In genomic region chr7:100577103-100577502, GRCh38 we compare ENCODE assay signal across 35 cellular contexts. TPM values are rescaled to one million over a fixed set of nuclear protein-coding genes. Genes with fewer than 3 reads are reported as not detected.
"Had no signal": no experiment of that assay in that cellular context is flagged by ENCODE, and none has a peak within 500 bp of the region (broad histone marks: within the 10 kb centered on the region; RNA-seq: fewer than 3 reads in every experiment).

No MANE protein-coding gene starts in this region.

- H3K27me3 Mint-ChIP-seq: activated CD4-positive, alpha-beta memory T cell treated with anti-CD3 and anti-CD28 coated beads, Interleukin-2, amount 10 ng/mL, durations not matched to agents 7 days and 5 days; activated CD8-positive, alpha-beta memory T cell treated with anti-CD3 and anti-CD28 coated beads, Interleukin-2, amount 10 ng/mL, durations not matched to agents 7 days and 5 days; activated naive CD4-positive, alpha-beta T cell treated with anti-CD3 and anti-CD28 coated beads, Interleukin-2, amount 10 ng/mL, durations not matched to agents 7 days and 5 days; activated naive CD8-positive, alpha-beta T cell; activated naive CD8-positive, alpha-beta T cell treated with anti-CD3 and anti-CD28 coated beads, Interleukin-2, amount 50 U/mL, for 24 hours; activated T-cell treated with anti-CD3 and anti-CD28 coated beads, Interleukin-2, amount 50 U/mL, for 24 hours; IgD-negative memory B cell had no signal

- H3K4me3 ChIP-seq: MG63, Peyer's patch had no signal

- H3K27ac ChIP-seq: Peyer's patch, VCaP had no signal

- DNase-seq: activated CD4-positive, alpha-beta memory T cell treated with anti-CD3 and anti-CD28 coated beads, Interleukin-2, amount 10 ng/mL, durations not matched to agents 7 days and 5 days; activated CD4-positive, alpha-beta T cell treated with anti-CD3 and anti-CD28 coated beads for 1 hour; activated CD4-positive, alpha-beta T cell treated with anti-CD3 and anti-CD28 coated beads for 48 hours; activated CD4-positive, CD25-positive, alpha-beta regulatory T cell; activated CD8-positive, alpha-beta memory T cell treated with anti-CD3 and anti-CD28 coated beads for 24 hours; activated CD8-positive, alpha-beta memory T cell treated with anti-CD3 and anti-CD28 coated beads, Interleukin-2, amount 10 ng/mL, durations not matched to agents 7 days and 5 days; activated naive CD4-positive, alpha-beta T cell treated with anti-CD3 and anti-CD28 coated beads, Interleukin-2, amount 10 ng/mL, durations not matched to agents 7 days and 5 days; activated naive CD8-positive, alpha-beta T cell treated with anti-CD3 and anti-CD28 coated beads, Interleukin-2, amount 50 U/mL, for 24 hours; activated T-cell treated with anti-CD3 and anti-CD28 coated beads, Interleukin-2, amount 50 U/mL, for 24 hours; anterior cingulate cortex; caudate nucleus; cerebellar nuclear complex; Kasumi-1; KG1; MG63; NCI-H1048; NCI-H1436 treated with DMSO at 0.1 percent for 48 hours; NCI-H1694 treated with DMSO at 0.1 percent for 48 hours; NCI-H2029; NCI-H345; NCI-H524 treated with DMSO at 0.1 percent for 48 hours; NK-92 treated with Interleukin-12 subunit alpha and Interleukin-12 subunit beta, amount 100 ng/mL, for 24 hours; PC-3; Peyer's patch; RPMI8226 had no signal

- H3K9me3 ChIP-seq: MG63, Peyer's patch had no signal

- H3K9me3 Mint-ChIP-seq: activated CD4-positive, alpha-beta memory T cell treated with anti-CD3 and anti-CD28 coated beads, Interleukin-2, amount 10 ng/mL, durations not matched to agents 7 days and 5 days; activated naive CD4-positive, alpha-beta T cell treated with anti-CD3 and anti-CD28 coated beads, Interleukin-2, amount 10 ng/mL, durations not matched to agents 7 days and 5 days; activated naive CD8-positive, alpha-beta T cell treated with anti-CD3 and anti-CD28 coated beads, Interleukin-2, amount 50 U/mL, for 24 hours; activated T-cell treated with anti-CD3 and anti-CD28 coated beads, Interleukin-2, amount 50 U/mL, for 24 hours; activated T-helper 2 cell treated with anti-CD3 and anti-CD28 coated beads, Interferon-gamma antibody, Interleukin-2, Interleukin-4, amounts not matched to agents 10 μg/mL and 5 μg/mL and 100 μg/mL, durations not matched to agents 14 hours and 24 hours and 36 hours; brain; IgD-negative memory B cell; T-helper 1 cell treated with Interleukin-12 subunit alpha and Interleukin-12 subunit beta and Interleukin-4 antibody, amounts not matched to agents 30 μg/mL and 1 μg/mL, for 36 hours; T-helper 2 cell treated with Interferon-gamma antibody and Interleukin-4, amounts not matched to agents 5 μg/mL and 100 μg/mL, for 36 hours had no signal

- H3K27me3 ChIP-seq: MG63, Peyer's patch had no signal

- H3K4me3 Mint-ChIP-seq: activated CD4-positive, alpha-beta memory T cell treated with anti-CD3 and anti-CD28 coated beads, Interleukin-2, amount 10 ng/mL, durations not matched to agents 7 days and 5 days; activated CD8-positive, alpha-beta memory T cell treated with anti-CD3 and anti-CD28 coated beads, Interleukin-2, amount 10 ng/mL, durations not matched to agents 7 days and 5 days; activated naive CD4-positive, alpha-beta T cell treated with anti-CD3 and anti-CD28 coated beads, Interleukin-2, amount 10 ng/mL, durations not matched to agents 7 days and 5 days; activated naive CD8-positive, alpha-beta T cell; activated naive CD8-positive, alpha-beta T cell treated with anti-CD3 and anti-CD28 coated beads, Interleukin-2, amount 50 U/mL, for 24 hours; activated T-cell treated with anti-CD3 and anti-CD28 coated beads, Interleukin-2, amount 50 U/mL, for 24 hours; brain; IgD-negative memory B cell; T-helper 1 cell treated with Interleukin-12 subunit alpha and Interleukin-12 subunit beta and Interleukin-4 antibody, amounts not matched to agents 30 μg/mL and 1 μg/mL, for 36 hours; T-helper 2 cell treated with Interferon-gamma antibody and Interleukin-4, amounts not matched to agents 5 μg/mL and 100 μg/mL, for 36 hours had no signal

- H3K36me3 ChIP-seq: MG63 had no signal

- H3K27ac Mint-ChIP-seq: activated CD4-positive, alpha-beta memory T cell treated with anti-CD3 and anti-CD28 coated beads, Interleukin-2, amount 10 ng/mL, durations not matched to agents 7 days and 5 days; activated CD8-positive, alpha-beta memory T cell treated with anti-CD3 and anti-CD28 coated beads, Interleukin-2, amount 10 ng/mL, durations not matched to agents 7 days and 5 days; activated naive CD8-positive, alpha-beta T cell; activated naive CD8-positive, alpha-beta T cell treated with anti-CD3 and anti-CD28 coated beads, Interleukin-2, amount 50 U/mL, for 24 hours; activated T-cell treated with anti-CD3 and anti-CD28 coated beads, Interleukin-2, amount 50 U/mL, for 24 hours; activated T-helper 2 cell treated with anti-CD3 and anti-CD28 coated beads, Interferon-gamma antibody, Interleukin-2, Interleukin-4, amounts not matched to agents 10 μg/mL and 5 μg/mL and 100 μg/mL, durations not matched to agents 14 hours and 24 hours and 36 hours; brain; T-helper 1 cell treated with Interleukin-12 subunit alpha and Interleukin-12 subunit beta and Interleukin-4 antibody, amounts not matched to agents 30 μg/mL and 1 μg/mL, for 36 hours; T-helper 2 cell treated with Interferon-gamma antibody and Interleukin-4, amounts not matched to agents 5 μg/mL and 100 μg/mL, for 36 hours had no signal

- FAIRE-seq: bronchial epithelial cell, TTC549 had no signal

- ATAC-seq: activated CD8-positive, alpha-beta memory T cell treated with anti-CD3 and anti-CD28 coated beads, Interleukin-2, amount 10 ng/mL, durations not matched to agents 7 days and 5 days; activated naive CD8-positive, alpha-beta T cell treated with anti-CD3 and anti-CD28 coated beads, Interleukin-2, amount 50 U/mL, for 24 hours; PC-3; Right ventricle myocardium inferior had no signal

RNA-seq across cellular contexts. Expression of gene SAP25, which starts 3.4 kb away (rescaled TPM):
- total RNA-seq: bronchial epithelial cell had no signal
